Comparison of ENCODE assay signal across 10 cellular contexts in the genomic region with DNA sequence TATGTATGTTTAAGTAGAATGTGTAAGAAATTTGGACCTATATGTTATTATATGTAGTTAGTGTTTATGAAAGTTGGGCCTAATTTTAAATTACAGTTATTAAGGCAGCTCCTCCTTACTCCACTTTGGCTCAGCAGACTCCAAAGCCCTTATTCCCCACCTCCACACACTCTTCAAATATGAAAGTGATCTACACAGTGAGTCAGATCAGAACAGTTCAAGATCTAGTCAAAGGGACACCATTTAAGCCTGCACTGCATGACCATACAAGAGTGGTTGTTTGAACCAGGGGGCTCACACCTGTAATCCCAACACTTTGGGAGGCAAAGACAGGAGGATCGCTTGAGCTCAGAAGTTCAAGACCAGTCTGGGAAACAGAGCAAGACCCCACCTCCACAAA. TPM values are rescaled to one million over a fixed set of nuclear protein-coding genes. Genes with fewer than 3 reads are reported as not detected.
DNase-seq lines count a peak whose midpoint lies in the region; ATAC-seq and TF ChIP-seq lines count a peak whose summit lies in the region.
"Had no signal": no experiment of that assay in that cellular context is flagged by ENCODE, and none has a peak within 500 bp of the region (broad histone marks: within the 10 kb centered on the region; RNA-seq: fewer than 3 reads in every experiment).

No MANE protein-coding gene starts in this region.

- ATAC-seq in activated CD4-positive, CD25-positive, alpha-beta regulatory T cell treated with anti-CD3 and anti-CD28 coated beads, Interleukin-2, amount 50 U/mL, for 24 hours: peak; percentile 38 to 53
- ATAC-seq in GM21786 (IDR thresholded peaks at IDR 0.05; ENCODE audit: unreplicated experiment) (peak; percentile 38), HG03442 (IDR thresholded peaks at IDR 0.05; ENCODE audit: unreplicated experiment) (peak; percentile 57)
- ATAC-seq: K562 had no signal

- no peak for DNase-seq in activated CD4-positive, CD25-positive, alpha-beta regulatory T cell (lab: John Stamatoyannopoulos, UW)
- DNase-seq in osteocyte (ENCODE audit: extremely low spot score, unreplicated experiment) (peak; percentile 13), NCI-H1105 treated with DMSO at 0.1 percent for 48 hours (lab: John Stamatoyannopoulos, UW) (no peak), NOMO-1 treated with DMSO at 0.1 percent for 48 hours (lab: John Stamatoyannopoulos, UW; ENCODE audit: unreplicated experiment) (no peak), inferior parietal cortex (ENCODE audit: extremely low spot score) (no peak)
- DNase-seq: activated naive CD4-positive, alpha-beta T cell treated with Interleukin-2 at 50 U/mL for 16 hours had no signal

- H3K27me3 Mint-ChIP-seq in osteocyte (ENCODE audit: unreplicated experiment): no peaks in the 10 kb centered on the region

- H3K4me1 Mint-ChIP-seq in osteocyte (ENCODE audit: unreplicated experiment): peaks cover 36% of the 10 kb centered on the region

- H3K9me3 Mint-ChIP-seq in osteocyte (ENCODE audit: unreplicated experiment): no peaks in the 10 kb centered on the region

- TF ChIP-seq CTCF in osteocyte (IDR thresholded peaks at IDR 0.05): no peak

- H3K36me3 Mint-ChIP-seq in osteocyte (ENCODE audit: unreplicated experiment): no peaks in the 10 kb centered on the region

- H3K27ac Mint-ChIP-seq in osteocyte (ENCODE audit: unreplicated experiment): no peak overlapping the region

- no peak overlapping the region for H3K4me3 Mint-ChIP-seq in osteocyte (ENCODE audit: unreplicated experiment)

RNA-seq across cellular contexts. Expression of gene PMAIP1, which starts 21.2 kb away (rescaled TPM):
- 23.0 and 24.4 TPM in 2 replicates for total RNA-seq in osteocyte
